ENCODE assay signal across 1 cellular context in the genomic region with DNA sequence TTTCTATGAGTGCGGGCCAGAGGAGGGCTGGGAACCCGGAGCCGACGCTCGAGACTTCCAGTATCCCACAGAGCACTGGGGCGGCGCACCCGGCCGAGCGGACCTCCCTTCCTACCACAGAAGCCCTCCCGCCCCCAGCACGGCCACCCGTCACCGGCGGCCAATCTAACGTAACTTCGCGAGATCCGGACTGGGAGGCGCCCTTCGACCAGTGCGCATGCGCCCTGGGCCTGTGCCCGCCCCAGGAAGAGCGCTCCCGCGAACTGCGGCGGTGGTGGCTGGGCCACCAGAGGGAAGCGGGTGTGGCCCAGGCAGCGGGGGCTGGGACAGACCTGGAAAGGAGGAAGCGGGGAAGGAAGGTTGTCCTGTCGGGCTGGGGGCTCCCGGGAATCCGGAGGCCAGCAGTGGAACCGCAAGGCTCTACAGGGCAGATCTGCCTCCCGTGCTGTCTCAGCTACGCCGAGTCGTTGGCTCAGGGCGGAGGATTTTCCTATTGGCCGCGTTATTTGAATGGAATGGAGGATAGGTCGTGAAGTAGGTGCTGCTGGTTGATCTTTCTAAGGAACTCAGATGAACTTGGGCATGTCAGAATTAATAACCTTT.
TF ChIP-seq lines count a peak whose summit lies in the region.

A gene (minus strand): TSS at position 77 of the 603 bp plus-strand sequence. CDS start 166 bp downstream, outside the sequence.

TF ChIP-seq in K562, 482 proteins besides CTCF, POLR2A, EP300 and RAD21 (continued from another document and continues in another):
- TF ChIP-seq CAMTA2 (CRISPR knock-in tag; conservative IDR thresholded peaks at IDR 0.05), result no peak
- peak; percentile 96 for TF ChIP-seq POLR2G (IDR thresholded peaks at IDR 0.05; ENCODE audit: low read depth, low read length)
- TF ChIP-seq ELF2 (CRISPR knock-in tag; IDR thresholded peaks at IDR 0.05), result peak; percentile 74; the same call in 1 of the 2 replicates
- no peak for TF ChIP-seq TEAD2 (tag; IDR thresholded peaks at IDR 0.05)
- TF ChIP-seq NFXL1 (CRISPR knock-in tag; IDR thresholded peaks at IDR 0.05), result no peak
- no peak for TF ChIP-seq ETS2 (tag; IDR thresholded peaks at IDR 0.05; ENCODE audit: borderline replicate concordance, poor library complexity, severe bottlenecking)
- no peak for TF ChIP-seq PHB (CRISPR knock-in tag; IDR thresholded peaks at IDR 0.05)
- TF ChIP-seq DDX20 (tag; IDR thresholded peaks at IDR 0.05; ENCODE audit: low read depth), result no peak
- TF ChIP-seq FOXK1 (CRISPR knock-in tag; IDR thresholded peaks at IDR 0.05; ENCODE audit: borderline replicate concordance), result no peak
- TF ChIP-seq TSC22D4 (tag; IDR thresholded peaks at IDR 0.05), result no peak
- TF ChIP-seq RBM25 (IDR thresholded peaks at IDR 0.05; ENCODE audit: low read depth, low read length, severe bottlenecking), result peak; percentile 84
- peak; percentile 55; the same call in 1 of the 2 replicates for TF ChIP-seq ZNF175 (CRISPR knock-in tag; IDR thresholded peaks at IDR 0.05; ENCODE audit: low read depth)
- TF ChIP-seq, protein P1, sequence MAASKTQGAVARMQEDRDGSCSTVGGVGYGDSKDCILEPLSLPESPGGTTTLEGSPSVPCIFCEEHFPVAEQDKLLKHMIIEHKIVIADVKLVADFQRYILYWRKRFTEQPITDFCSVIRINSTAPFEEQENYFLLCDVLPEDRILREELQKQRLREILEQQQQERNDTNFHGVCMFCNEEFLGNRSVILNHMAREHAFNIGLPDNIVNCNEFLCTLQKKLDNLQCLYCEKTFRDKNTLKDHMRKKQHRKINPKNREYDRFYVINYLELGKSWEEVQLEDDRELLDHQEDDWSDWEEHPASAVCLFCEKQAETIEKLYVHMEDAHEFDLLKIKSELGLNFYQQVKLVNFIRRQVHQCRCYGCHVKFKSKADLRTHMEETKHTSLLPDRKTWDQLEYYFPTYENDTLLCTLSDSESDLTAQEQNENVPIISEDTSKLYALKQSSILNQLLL (CRISPR knock-in tag; IDR thresholded peaks at IDR 0.05; ENCODE audit: borderline replicate concordance), result no peak
- TF ChIP-seq, protein P2, sequence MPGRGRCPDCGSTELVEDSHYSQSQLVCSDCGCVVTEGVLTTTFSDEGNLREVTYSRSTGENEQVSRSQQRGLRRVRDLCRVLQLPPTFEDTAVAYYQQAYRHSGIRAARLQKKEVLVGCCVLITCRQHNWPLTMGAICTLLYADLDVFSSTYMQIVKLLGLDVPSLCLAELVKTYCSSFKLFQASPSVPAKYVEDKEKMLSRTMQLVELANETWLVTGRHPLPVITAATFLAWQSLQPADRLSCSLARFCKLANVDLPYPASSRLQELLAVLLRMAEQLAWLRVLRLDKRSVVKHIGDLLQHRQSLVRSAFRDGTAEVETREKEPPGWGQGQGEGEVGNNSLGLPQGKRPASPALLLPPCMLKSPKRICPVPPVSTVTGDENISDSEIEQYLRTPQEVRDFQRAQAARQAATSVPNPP (IDR thresholded peaks at IDR 0.05; ENCODE audit: borderline replicate concordance, insufficient read depth, insufficient read length), result no peak
- TF ChIP-seq STAG1 (CRISPR knock-in tag; IDR thresholded peaks at IDR 0.05; ENCODE audit: borderline replicate concordance), result no peak
- peak; percentile 45 for TF ChIP-seq SMAD1 (IDR thresholded peaks at IDR 0.05; ENCODE audit: low read depth, low read length, partially characterized antibody)
- TF ChIP-seq TCF3 (CRISPR knock-in tag; IDR thresholded peaks at IDR 0.05), result no peak
- TF ChIP-seq CBFA2T2 (conservative IDR thresholded peaks at IDR 0.05), result no peak
- TF ChIP-seq EGR1 (conservative IDR thresholded peaks at IDR 0.05), result peak; percentile 64
- peak; percentile 92 for TF ChIP-seq PHF8 (IDR thresholded peaks at IDR 0.05; ENCODE audit: borderline replicate concordance, low read length)
- TF ChIP-seq TAF15 (IDR thresholded peaks at IDR 0.05; ENCODE audit: low read depth, low read length), result no peak
- no peak for TF ChIP-seq NR2C1 (IDR thresholded peaks at IDR 0.05)
- no peak for TF ChIP-seq NR2C1 (tag; IDR thresholded peaks at IDR 0.05)
- no peak for TF ChIP-seq GTF2F1 (IDR thresholded peaks at IDR 0.05; ENCODE audit: low read depth, low read length)
- TF ChIP-seq IFI16 (CRISPR knock-in tag; IDR thresholded peaks at IDR 0.05), result no peak
- 0 out of 2 replicates have a peak, but pooled peaks have one; percentile 30 for TF ChIP-seq TEAD4 (IDR thresholded peaks at IDR 0.05; ENCODE audit: low read length)
- no peak for TF ChIP-seq TEAD4 (CRISPR knock-in tag; IDR thresholded peaks at IDR 0.05; ENCODE audit: borderline replicate concordance)
- TF ChIP-seq BACH1 (tag; IDR thresholded peaks at IDR 0.05), result no peak
- TF ChIP-seq, protein P3, sequence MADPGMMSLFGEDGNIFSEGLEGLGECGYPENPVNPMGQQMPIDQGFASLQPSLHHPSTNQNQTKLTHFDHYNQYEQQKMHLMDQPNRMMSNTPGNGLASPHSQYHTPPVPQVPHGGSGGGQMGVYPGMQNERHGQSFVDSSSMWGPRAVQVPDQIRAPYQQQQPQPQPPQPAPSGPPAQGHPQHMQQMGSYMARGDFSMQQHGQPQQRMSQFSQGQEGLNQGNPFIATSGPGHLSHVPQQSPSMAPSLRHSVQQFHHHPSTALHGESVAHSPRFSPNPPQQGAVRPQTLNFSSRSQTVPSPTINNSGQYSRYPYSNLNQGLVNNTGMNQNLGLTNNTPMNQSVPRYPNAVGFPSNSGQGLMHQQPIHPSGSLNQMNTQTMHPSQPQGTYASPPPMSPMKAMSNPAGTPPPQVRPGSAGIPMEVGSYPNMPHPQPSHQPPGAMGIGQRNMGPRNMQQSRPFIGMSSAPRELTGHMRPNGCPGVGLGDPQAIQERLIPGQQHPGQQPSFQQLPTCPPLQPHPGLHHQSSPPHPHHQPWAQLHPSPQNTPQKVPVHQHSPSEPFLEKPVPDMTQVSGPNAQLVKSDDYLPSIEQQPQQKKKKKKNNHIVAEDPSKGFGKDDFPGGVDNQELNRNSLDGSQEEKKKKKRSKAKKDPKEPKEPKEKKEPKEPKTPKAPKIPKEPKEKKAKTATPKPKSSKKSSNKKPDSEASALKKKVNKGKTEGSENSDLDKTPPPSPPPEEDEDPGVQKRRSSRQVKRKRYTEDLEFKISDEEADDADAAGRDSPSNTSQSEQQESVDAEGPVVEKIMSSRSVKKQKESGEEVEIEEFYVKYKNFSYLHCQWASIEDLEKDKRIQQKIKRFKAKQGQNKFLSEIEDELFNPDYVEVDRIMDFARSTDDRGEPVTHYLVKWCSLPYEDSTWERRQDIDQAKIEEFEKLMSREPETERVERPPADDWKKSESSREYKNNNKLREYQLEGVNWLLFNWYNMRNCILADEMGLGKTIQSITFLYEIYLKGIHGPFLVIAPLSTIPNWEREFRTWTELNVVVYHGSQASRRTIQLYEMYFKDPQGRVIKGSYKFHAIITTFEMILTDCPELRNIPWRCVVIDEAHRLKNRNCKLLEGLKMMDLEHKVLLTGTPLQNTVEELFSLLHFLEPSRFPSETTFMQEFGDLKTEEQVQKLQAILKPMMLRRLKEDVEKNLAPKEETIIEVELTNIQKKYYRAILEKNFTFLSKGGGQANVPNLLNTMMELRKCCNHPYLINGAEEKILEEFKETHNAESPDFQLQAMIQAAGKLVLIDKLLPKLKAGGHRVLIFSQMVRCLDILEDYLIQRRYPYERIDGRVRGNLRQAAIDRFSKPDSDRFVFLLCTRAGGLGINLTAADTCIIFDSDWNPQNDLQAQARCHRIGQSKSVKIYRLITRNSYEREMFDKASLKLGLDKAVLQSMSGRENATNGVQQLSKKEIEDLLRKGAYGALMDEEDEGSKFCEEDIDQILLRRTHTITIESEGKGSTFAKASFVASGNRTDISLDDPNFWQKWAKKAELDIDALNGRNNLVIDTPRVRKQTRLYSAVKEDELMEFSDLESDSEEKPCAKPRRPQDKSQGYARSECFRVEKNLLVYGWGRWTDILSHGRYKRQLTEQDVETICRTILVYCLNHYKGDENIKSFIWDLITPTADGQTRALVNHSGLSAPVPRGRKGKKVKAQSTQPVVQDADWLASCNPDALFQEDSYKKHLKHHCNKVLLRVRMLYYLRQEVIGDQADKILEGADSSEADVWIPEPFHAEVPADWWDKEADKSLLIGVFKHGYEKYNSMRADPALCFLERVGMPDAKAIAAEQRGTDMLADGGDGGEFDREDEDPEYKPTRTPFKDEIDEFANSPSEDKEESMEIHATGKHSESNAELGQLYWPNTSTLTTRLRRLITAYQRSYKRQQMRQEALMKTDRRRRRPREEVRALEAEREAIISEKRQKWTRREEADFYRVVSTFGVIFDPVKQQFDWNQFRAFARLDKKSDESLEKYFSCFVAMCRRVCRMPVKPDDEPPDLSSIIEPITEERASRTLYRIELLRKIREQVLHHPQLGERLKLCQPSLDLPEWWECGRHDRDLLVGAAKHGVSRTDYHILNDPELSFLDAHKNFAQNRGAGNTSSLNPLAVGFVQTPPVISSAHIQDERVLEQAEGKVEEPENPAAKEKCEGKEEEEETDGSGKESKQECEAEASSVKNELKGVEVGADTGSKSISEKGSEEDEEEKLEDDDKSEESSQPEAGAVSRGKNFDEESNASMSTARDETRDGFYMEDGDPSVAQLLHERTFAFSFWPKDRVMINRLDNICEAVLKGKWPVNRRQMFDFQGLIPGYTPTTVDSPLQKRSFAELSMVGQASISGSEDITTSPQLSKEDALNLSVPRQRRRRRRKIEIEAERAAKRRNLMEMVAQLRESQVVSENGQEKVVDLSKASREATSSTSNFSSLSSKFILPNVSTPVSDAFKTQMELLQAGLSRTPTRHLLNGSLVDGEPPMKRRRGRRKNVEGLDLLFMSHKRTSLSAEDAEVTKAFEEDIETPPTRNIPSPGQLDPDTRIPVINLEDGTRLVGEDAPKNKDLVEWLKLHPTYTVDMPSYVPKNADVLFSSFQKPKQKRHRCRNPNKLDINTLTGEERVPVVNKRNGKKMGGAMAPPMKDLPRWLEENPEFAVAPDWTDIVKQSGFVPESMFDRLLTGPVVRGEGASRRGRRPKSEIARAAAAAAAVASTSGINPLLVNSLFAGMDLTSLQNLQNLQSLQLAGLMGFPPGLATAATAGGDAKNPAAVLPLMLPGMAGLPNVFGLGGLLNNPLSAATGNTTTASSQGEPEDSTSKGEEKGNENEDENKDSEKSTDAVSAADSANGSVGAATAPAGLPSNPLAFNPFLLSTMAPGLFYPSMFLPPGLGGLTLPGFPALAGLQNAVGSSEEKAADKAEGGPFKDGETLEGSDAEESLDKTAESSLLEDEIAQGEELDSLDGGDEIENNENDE (IDR thresholded peaks at IDR 0.05; ENCODE audit: low read depth, low read length), result no peak
- TF ChIP-seq DNMT1 (IDR thresholded peaks at IDR 0.05), result no peak
- peak; percentile 10 for TF ChIP-seq PHF20 (IDR thresholded peaks at IDR 0.05; ENCODE audit: partially characterized antibody)
- TF ChIP-seq, protein P4, sequence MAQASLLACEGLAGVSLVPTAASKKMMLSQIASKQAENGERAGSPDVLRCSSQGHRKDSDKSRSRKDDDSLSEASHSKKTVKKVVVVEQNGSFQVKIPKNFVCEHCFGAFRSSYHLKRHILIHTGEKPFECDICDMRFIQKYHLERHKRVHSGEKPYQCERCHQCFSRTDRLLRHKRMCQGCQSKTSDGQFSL (CRISPR knock-in tag; IDR thresholded peaks at IDR 0.05), result no peak
- TF ChIP-seq, protein P4 (tag; IDR thresholded peaks at IDR 0.05), result no peak
- TF ChIP-seq, protein P5, sequence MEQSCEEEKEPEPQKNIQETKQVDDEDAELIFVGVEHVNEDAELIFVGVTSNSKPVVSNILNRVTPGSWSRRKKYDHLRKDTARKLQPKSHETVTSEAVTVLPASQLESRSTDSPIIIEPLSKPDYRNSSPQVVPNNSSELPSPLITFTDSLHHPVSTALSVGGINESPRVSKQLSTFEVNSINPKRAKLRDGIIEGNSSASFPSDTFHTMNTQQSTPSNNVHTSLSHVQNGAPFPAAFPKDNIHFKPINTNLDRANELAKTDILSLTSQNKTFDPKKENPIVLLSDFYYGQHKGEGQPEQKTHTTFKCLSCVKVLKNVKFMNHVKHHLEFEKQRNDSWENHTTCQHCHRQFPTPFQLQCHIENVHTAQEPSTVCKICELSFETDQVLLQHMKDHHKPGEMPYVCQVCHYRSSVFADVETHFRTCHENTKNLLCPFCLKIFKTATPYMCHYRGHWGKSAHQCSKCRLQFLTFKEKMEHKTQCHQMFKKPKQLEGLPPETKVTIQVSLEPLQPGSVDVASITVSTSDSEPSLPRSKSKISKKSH (CRISPR knock-in tag; IDR thresholded peaks at IDR 0.05), result no peak
- TF ChIP-seq ZBTB8A (IDR thresholded peaks at IDR 0.05; ENCODE audit: partially characterized antibody), result no peak
- TF ChIP-seq HNRNPLL (IDR thresholded peaks at IDR 0.05; ENCODE audit: low read depth, low read length, poor library complexity, severe bottlenecking), result peak; percentile 93
- no peak for TF ChIP-seq JUN (IDR thresholded peaks at IDR 0.05; ENCODE audit: borderline replicate concordance, low read depth, low read length)
- TF ChIP-seq JUN (CRISPR knock-in tag; IDR thresholded peaks at IDR 0.05; ENCODE audit: borderline replicate concordance), result no peak
- TF ChIP-seq, protein P6, sequence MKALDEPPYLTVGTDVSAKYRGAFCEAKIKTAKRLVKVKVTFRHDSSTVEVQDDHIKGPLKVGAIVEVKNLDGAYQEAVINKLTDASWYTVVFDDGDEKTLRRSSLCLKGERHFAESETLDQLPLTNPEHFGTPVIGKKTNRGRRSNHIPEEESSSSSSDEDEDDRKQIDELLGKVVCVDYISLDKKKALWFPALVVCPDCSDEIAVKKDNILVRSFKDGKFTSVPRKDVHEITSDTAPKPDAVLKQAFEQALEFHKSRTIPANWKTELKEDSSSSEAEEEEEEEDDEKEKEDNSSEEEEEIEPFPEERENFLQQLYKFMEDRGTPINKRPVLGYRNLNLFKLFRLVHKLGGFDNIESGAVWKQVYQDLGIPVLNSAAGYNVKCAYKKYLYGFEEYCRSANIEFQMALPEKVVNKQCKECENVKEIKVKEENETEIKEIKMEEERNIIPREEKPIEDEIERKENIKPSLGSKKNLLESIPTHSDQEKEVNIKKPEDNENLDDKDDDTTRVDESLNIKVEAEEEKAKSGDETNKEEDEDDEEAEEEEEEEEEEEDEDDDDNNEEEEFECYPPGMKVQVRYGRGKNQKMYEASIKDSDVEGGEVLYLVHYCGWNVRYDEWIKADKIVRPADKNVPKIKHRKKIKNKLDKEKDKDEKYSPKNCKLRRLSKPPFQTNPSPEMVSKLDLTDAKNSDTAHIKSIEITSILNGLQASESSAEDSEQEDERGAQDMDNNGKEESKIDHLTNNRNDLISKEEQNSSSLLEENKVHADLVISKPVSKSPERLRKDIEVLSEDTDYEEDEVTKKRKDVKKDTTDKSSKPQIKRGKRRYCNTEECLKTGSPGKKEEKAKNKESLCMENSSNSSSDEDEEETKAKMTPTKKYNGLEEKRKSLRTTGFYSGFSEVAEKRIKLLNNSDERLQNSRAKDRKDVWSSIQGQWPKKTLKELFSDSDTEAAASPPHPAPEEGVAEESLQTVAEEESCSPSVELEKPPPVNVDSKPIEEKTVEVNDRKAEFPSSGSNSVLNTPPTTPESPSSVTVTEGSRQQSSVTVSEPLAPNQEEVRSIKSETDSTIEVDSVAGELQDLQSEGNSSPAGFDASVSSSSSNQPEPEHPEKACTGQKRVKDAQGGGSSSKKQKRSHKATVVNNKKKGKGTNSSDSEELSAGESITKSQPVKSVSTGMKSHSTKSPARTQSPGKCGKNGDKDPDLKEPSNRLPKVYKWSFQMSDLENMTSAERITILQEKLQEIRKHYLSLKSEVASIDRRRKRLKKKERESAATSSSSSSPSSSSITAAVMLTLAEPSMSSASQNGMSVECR (CRISPR knock-in tag; IDR thresholded peaks at IDR 0.05), result no peak
- no peak for TF ChIP-seq SP2 (IDR thresholded peaks at IDR 0.05; ENCODE audit: extremely low read depth, low read depth, low read length, poor library complexity, severe bottlenecking)
